ENCODE assay signal across 10 cellular contexts in genomic region chr18:57107141-57107832, GRCh38. TPM values are rescaled to one million over a fixed set of nuclear protein-coding genes. Genes with fewer than 3 reads are reported as not detected.
DNase-seq lines count a peak whose midpoint lies in the region; ATAC-seq and TF ChIP-seq lines count a peak whose summit lies in the region.
"Had no signal": no experiment of that assay in that cellular context is flagged by ENCODE, and none has a peak within 500 bp of the region (broad histone marks: within the 10 kb centered on the region; RNA-seq: fewer than 3 reads in every experiment).

No MANE protein-coding gene starts in this region.

- intact Hi-C loops in mammary epithelial cell (cut with micrococcal nuclease), result loop anchor here (10.0 kb wide), 1 partner anchor 248 kb away; the partner anchor contains the start of gene ST8SIA3

- H3K9me3 ChIP-seq in mammary epithelial cell (replicated peaks; ENCODE audit: insufficient read depth, low read length) (no peaks in the 10 kb centered on the region), T-helper 17 cell (ENCODE audit: control insufficient read depth, low read length, poor library complexity, severe bottlenecking) (no peaks in the 10 kb centered on the region)
- H3K9me3 ChIP-seq: SJSA1 had no signal

- no peaks in the 10 kb centered on the region for H3K36me3 ChIP-seq in mammary epithelial cell (ENCODE audit: insufficient read depth, low read length)
- H3K36me3 ChIP-seq: SJSA1 had no signal

- no peaks in the 10 kb centered on the region for H3K4me1 ChIP-seq in mammary epithelial cell (ENCODE audit: insufficient read depth, low read length)
- H3K4me1 ChIP-seq: SJSA1 had no signal

- no peaks in the 10 kb centered on the region for H3K79me2 ChIP-seq in mammary epithelial cell (ENCODE audit: insufficient read depth, low read length)

- TF ChIP-seq CTCF in mammary epithelial cell (conservative IDR thresholded peaks at IDR 0.05 in 1 of 2, IDR thresholded peaks at IDR 0.05 in 1 of 2; ENCODE audit: extremely low read depth in 1 of 2, insufficient read depth in 1 of 2, low read depth in 1 of 2, low read length in 2 of 2) (no peak), neural crest cell (conservative IDR thresholded peaks at IDR 0.05) (no peak)

- H3K4me1 Mint-ChIP-seq in neural crest cell (no peaks in the 10 kb centered on the region), T-helper 17 cell (no peaks in the 10 kb centered on the region)
- H3K4me1 Mint-ChIP-seq in T-helper 2 cell treated with Interferon-gamma antibody and Interleukin-4, amounts not matched to agents 5 μg/mL and 100 μg/mL, for 36 hours (ENCODE audit: low read depth), result peaks cover 4% of the 10 kb centered on the region

- ATAC-seq in HG03571 (IDR thresholded peaks at IDR 0.05; ENCODE audit: unreplicated experiment) (no peak), T-helper 17 cell (no peak)

- H3K4me2 ChIP-seq in mammary epithelial cell (ENCODE audit: insufficient read depth, low read depth, low read length), result no peak overlapping the region

- H3K9ac ChIP-seq in mammary epithelial cell (ENCODE audit: insufficient read depth, low read length), result no peak overlapping the region

- peak; percentile 7 for DNase-seq in GDM1 (lab: John Stamatoyannopoulos, UW)
- DNase-seq in NCI-H2227 (lab: John Stamatoyannopoulos, UW; ENCODE audit: unreplicated experiment), result peak; percentile 38
- DNase-seq in mammary epithelial cell, result peak; percentile 20
- DNase-seq in neural crest cell (ENCODE audit: low read depth, low spot score), result peak; percentile 16
- no peak for DNase-seq in T-helper 17 cell
- DNase-seq in NCI-H187 (lab: John Stamatoyannopoulos, UW), result no peak
- no peak for DNase-seq in T-helper 2 cell treated with Interferon-gamma antibody and Interleukin-4, amounts not matched to agents 5 μg/mL and 100 μg/mL, for 36 hours (ENCODE audit: low spot score)

- CTCF ChIA-PET in mammary epithelial cell (lab: Charles Lee; ENCODE audit: low non-redundant PET), result no interaction called here

- H3K27me3 ChIP-seq in mammary epithelial cell (ENCODE audit: insufficient read depth, low read length), result no peaks in the 10 kb centered on the region
- H3K27me3 ChIP-seq: SJSA1 had no signal

- no peak overlapping the region for H3K4me3 ChIP-seq in mammary epithelial cell (replicated peaks in 1 of 3; ENCODE audit: insufficient read depth in 1 of 3, low read depth in 2 of 3, low read length in 3 of 3)
- H3K4me3 ChIP-seq: SJSA1 had no signal

- H3K27ac ChIP-seq in mammary epithelial cell (ENCODE audit: insufficient read depth, low read depth, low read length), result no peak overlapping the region
- H3K27ac ChIP-seq: epithelial cell of prostate, SJSA1 had no signal

- dilution Hi-C loops in mammary epithelial cell (cut with HindIII; ENCODE audit: low sequenced_read_pairs), result no loop called here

- in situ Hi-C loops in mammary epithelial cell (cut with MboI; ENCODE audit: low sequenced_read_pairs in 2 of 2), result no loop called here

- no peaks in the 10 kb centered on the region for H4K20me1 ChIP-seq in mammary epithelial cell (ENCODE audit: insufficient read depth, low read length)

- H3K4me3 Mint-ChIP-seq in neural crest cell (no peak overlapping the region), T-helper 17 cell (no peak overlapping the region)
- no peak overlapping the region for H3K4me3 Mint-ChIP-seq in T-helper 2 cell treated with Interferon-gamma antibody and Interleukin-4, amounts not matched to agents 5 μg/mL and 100 μg/mL, for 36 hours

- H3K27me3 Mint-ChIP-seq in neural crest cell (ENCODE audit: low read depth) (peaks cover 13% of the 10 kb centered on the region), T-helper 17 cell (no peaks in the 10 kb centered on the region)
- peaks cover 2% of the 10 kb centered on the region for H3K27me3 Mint-ChIP-seq in T-helper 2 cell treated with Interferon-gamma antibody and Interleukin-4, amounts not matched to agents 5 μg/mL and 100 μg/mL, for 36 hours (ENCODE audit: low read depth)

- no peak overlapping the region for H3K27ac Mint-ChIP-seq in neural crest cell (ENCODE audit: unreplicated experiment)
- H3K27ac Mint-ChIP-seq in T-helper 17 cell, result no peak overlapping the region
- no peak overlapping the region for H3K27ac Mint-ChIP-seq in T-helper 2 cell treated with Interferon-gamma antibody and Interleukin-4, amounts not matched to agents 5 μg/mL and 100 μg/mL, for 36 hours

- H2AFZ ChIP-seq in mammary epithelial cell (ENCODE audit: low read depth, low read length), result no peak overlapping the region

- peaks cover 2% of the 10 kb centered on the region for H3K9me3 Mint-ChIP-seq in neural crest cell
- peaks cover 5% of the 10 kb centered on the region for H3K9me3 Mint-ChIP-seq in T-helper 2 cell treated with Interferon-gamma antibody and Interleukin-4, amounts not matched to agents 5 μg/mL and 100 μg/mL, for 36 hours

- no TSS peak for BruUV-seq in mammary epithelial cell (replicated peaks; lab: Mats Ljungman, UMichigan)

- H3K36me3 Mint-ChIP-seq in neural crest cell (ENCODE audit: low read depth) (no peaks in the 10 kb centered on the region), T-helper 17 cell (ENCODE audit: low read depth) (no peaks in the 10 kb centered on the region)
- H3K36me3 Mint-ChIP-seq in T-helper 2 cell treated with Interferon-gamma antibody and Interleukin-4, amounts not matched to agents 5 μg/mL and 100 μg/mL, for 36 hours (ENCODE audit: low read depth), result no peaks in the 10 kb centered on the region

- 40% methylated on average over 4 of the region's 4 CpGs for WGBS in mammary epithelial cell (ENCODE audit: low coverage, missing lambda C conversion rate)

RNA-seq across cellular contexts. Expression of gene BOD1L2, which starts 39.6 kb away (rescaled TPM):
- total RNA-seq in mammary epithelial cell (not detected), neural crest cell (not detected in 2 replicates), T-helper 17 cell (not detected)
- polyA plus RNA-seq in mammary epithelial cell, result not detected
- not detected for polyA minus RNA-seq in mammary epithelial cell
- total RNA-seq: SJSA1 had no signal

Comparison
In these comparisons a context has a peak if more than half of its experiments do, and no peak if none do; other contexts are left out.
1. DNase-seq: peak in GDM1 (single experiment), NCI-H2227 (single experiment), mammary epithelial cell (single experiment) and neural crest cell (single experiment); none in T-helper 17 cell (0 of 3), NCI-H187 (0 of 2) and T-helper 2 cell treated with Interferon-gamma antibody and Interleukin-4, amounts not matched to agents 5 μg/mL and 100 μg/mL, for 36 hours (single experiment).